12 cellular contexts compared by ENCODE assay signal in the genomic region with DNA sequence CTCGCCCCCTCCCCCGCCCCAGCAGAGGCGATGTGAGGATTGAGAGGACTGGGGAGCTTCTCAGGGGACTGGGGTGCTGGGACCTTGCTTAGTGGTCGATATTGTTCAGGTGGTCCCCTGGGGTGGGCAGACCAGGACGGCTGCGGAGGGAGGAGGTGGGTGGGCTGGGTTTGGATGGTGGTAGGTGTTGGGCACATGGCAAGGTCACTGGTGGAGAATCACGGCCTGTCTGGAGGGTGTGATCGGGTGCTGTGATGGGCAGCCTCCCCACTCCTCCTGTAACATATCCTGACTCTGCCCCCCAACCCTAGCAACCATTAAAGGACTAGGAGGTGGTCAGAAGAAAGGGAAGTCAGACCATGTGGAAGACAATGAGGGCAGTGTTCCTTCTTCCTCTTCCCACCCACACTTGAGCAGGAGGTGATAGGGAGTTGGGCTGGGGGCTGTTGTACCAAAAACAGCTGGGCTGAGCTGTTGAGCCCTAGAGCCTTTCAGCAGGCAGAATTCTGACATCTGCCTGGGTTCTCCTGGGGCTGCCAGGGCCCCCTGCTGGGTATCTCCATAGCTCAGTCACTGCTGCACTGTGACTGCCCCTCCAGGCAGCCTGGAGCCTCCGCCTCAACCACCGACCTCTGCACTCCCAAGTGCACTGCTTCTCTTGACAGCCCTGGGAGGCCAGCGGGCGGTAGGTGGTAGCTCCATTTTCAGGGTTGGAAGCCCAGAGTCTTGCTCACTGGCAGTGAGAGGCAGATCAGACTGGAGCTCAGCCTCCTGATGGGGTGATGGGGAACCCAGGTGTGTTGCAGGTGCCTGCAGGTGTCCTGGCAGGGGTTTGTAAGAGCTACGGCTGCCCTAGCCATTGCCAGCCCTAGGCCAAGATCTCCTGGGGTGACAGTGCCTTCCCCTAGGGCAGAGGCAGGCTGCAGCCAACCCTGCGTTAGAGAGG. TPM values are rescaled to one million over a fixed set of nuclear protein-coding genes. Genes with fewer than 3 reads are reported as not detected.
DNase-seq lines count a peak whose midpoint lies in the region; ATAC-seq and TF ChIP-seq lines count a peak whose summit lies in the region.
"Had no signal": no experiment of that assay in that cellular context is flagged by ENCODE, and none has a peak within 500 bp of the region (broad histone marks: within the 10 kb centered on the region; RNA-seq: fewer than 3 reads in every experiment).

No MANE protein-coding gene starts in this region.

- no peaks in the 10 kb centered on the region for H4K20me1 ChIP-seq in OCI-LY7 (ENCODE audit: insufficient read depth, low read length)

- peak overlapping the region in 6 of 7 donors; percentile 53 to 92 (median 82) for H3K27ac Mint-ChIP-seq in CD14-positive monocyte

- no peaks in the 10 kb centered on the region for H3K9me2 ChIP-seq in OCI-LY7 (ENCODE audit: insufficient read depth, low read length)

- H3K9me3 Mint-ChIP-seq in CD14-positive monocyte = peaks cover 0 to 2% (median 0%) of the 10 kb centered on the region in 7 donors

- H3K27ac ChIP-seq in OCI-LY7 (ENCODE audit: low read depth, low read length, poor library complexity, severe bottlenecking) = no peak overlapping the region
- H3K27ac ChIP-seq: uterus had no signal

- H3K36me3 Mint-ChIP-seq in CD14-positive monocyte = peaks cover 35 to 45% of the 10 kb centered on the region in 2 donors

- POLR2A ChIA-PET in OCI-LY7 (lab: Charles Lee) = interaction anchor here (0.5 kb wide), 1 partner anchor 130 kb away, joined by 3 read pairs; no protein-coding TSS in a partner anchor

- CTCF ChIA-PET in OCI-LY7 (lab: Charles Lee; ENCODE audit: unreplicated experiment) = interaction anchor here (0.8 to 0.9 kb wide), 2 partner anchors 66 to 70 kb away, joined by 3 to 5 read pairs; no protein-coding TSS in a partner anchor

- no peak overlapping the region for H3K4me3 Mint-ChIP-seq in CD14-positive monocyte

- ATAC-seq in left colon (peak; percentile 7), HG02623 (IDR thresholded peaks at IDR 0.05; ENCODE audit: unreplicated experiment) (no peak), HG03354 (IDR thresholded peaks at IDR 0.05; ENCODE audit: poor library complexity, severe bottlenecking, unreplicated experiment) (no peak)

- H3K79me2 ChIP-seq in OCI-LY7 (ENCODE audit: insufficient read depth, low read depth, low read length) = no peaks in the 10 kb centered on the region

- H2AFZ ChIP-seq in OCI-LY7 (ENCODE audit: low read length) = no peak overlapping the region

- H3K4me2 ChIP-seq in OCI-LY7 (ENCODE audit: low read length) = no peak overlapping the region

- peaks cover 53% of the 10 kb centered on the region for H3K4me1 Mint-ChIP-seq in CD14-positive monocyte

- H3K4me3 ChIP-seq in GM12864 (ENCODE audit: low read depth, low read length) (no peak overlapping the region), OCI-LY7 (ENCODE audit: low read depth, low read length, poor library complexity, severe bottlenecking) (no peak overlapping the region)
- H3K4me3 ChIP-seq: uterus had no signal

- no peaks in the 10 kb centered on the region for H3K36me3 ChIP-seq in OCI-LY7 (ENCODE audit: insufficient read depth, low read length)
- H3K36me3 ChIP-seq: uterus had no signal

- TF ChIP-seq CTCF in CD14-positive monocyte (IDR thresholded peaks at IDR 0.05) (no peak), GM12864 (IDR thresholded peaks at IDR 0.05; ENCODE audit: low read depth, low read length, missing control alignments) (peak; percentile 18), OCI-LY7 (conservative IDR thresholded peaks at IDR 0.05; ENCODE audit: low read length) (peak; percentile 57)

- no peaks in the 10 kb centered on the region for H3K4me1 ChIP-seq in OCI-LY7 (ENCODE audit: insufficient read depth, low read length, poor library complexity, severe bottlenecking)

- no peaks in the 10 kb centered on the region for H3K9me3 ChIP-seq in OCI-LY7 (ENCODE audit: low read length)
- H3K9me3 ChIP-seq: uterus had no signal

- DNase-seq in CD14-positive monocyte (ENCODE audit: low spot score) (no peak), GM12864 (ENCODE audit: low read depth) (no peak), OCI-LY7 (ENCODE audit: low spot score) (peak; percentile 23), left colon (peak in 1 of 2 donors; percentile 21), HPDE6-E6E7 (ENCODE audit: extremely low spot score) (no peak)
- DNase-seq in stimulated activated CD4-positive, alpha-beta T cell treated with anti-CD3 and anti-CD28 coated beads, Interleukin-4, amount 100 ng/mL, for 1 hour = no peak
- DNase-seq: activated gamma-delta T cell treated with Interleukin-2 at 50 U/mL for 16 hours, NCI-H510A had no signal

- BruUV-seq in OCI-LY7 (replicated peaks; lab: Mats Ljungman, UMichigan) = no TSS peak

- H3K27me3 Mint-ChIP-seq in CD14-positive monocyte (ENCODE audit: low read depth in 3 of 3) = peaks cover 0 to 1% (median 0%) of the 10 kb centered on the region in 3 donors

- intact Hi-C loops in CD14-positive monocyte (cut with micrococcal nuclease) (no loop called here), OCI-LY7 (cut with micrococcal nuclease; ENCODE audit: unreplicated experiment) (loop anchor here (2.0 kb wide), 1 partner anchor 66 kb away; no protein-coding TSS in a partner anchor), left colon (cut with DNase I, micrococcal nuclease) (no loop called here)

RNA-seq across cellular contexts. Expression of gene VASH1, which starts 15.3 kb away (rescaled TPM):
- polyA plus RNA-seq in CD14-positive monocyte = 1 to 10 TPM; 2.5 to 3.3 TPM
- total RNA-seq in OCI-LY7 (2014; rRNA removed; shearing (Covaris generic)) = not detected in 2 replicates
- total RNA-seq in OCI-LY7 (2022) (not detected in 2 replicates), left colon (1 to 10 TPM; 1.6 to 5.6 TPM)

RNA-seq across cellular contexts. Expression of gene ANGEL1, which starts 36.1 kb away (rescaled TPM):
- polyA plus RNA-seq in CD14-positive monocyte = 1 to 10 TPM; 8.1 to 8.5 TPM
- 16.1 and 17.6 TPM in 2 replicates for total RNA-seq in OCI-LY7 (2014; rRNA removed; shearing (Covaris generic))
- total RNA-seq in OCI-LY7 (2022) (33.7 and 36.4 TPM in 2 replicates), left colon (10 to 100 TPM; 12.9 to 13.2 TPM)

RNA-seq across cellular contexts. Expression of gene LRRC74A, which starts 49.6 kb away (rescaled TPM):
- polyA plus RNA-seq in CD14-positive monocyte = under 1 TPM in 1 of 2 donors, not detected in 1; 0.24 TPM
- not detected in 2 replicates for total RNA-seq in OCI-LY7 (2014; rRNA removed; shearing (Covaris generic))
- total RNA-seq in OCI-LY7 (2022) = not detected in 2 replicates
- not detected for total RNA-seq in left colon
- total RNA-seq: dermis microvascular lymphatic vessel endothelial cell, uterus had no signal
